Comparison of ENCODE assay signal across 11 cellular contexts in genomic region chr22:35739642-35740041, GRCh38. TPM values are rescaled to one million over a fixed set of nuclear protein-coding genes. Genes with fewer than 3 reads are reported as not detected.
DNase-seq lines count a peak whose midpoint lies in the region; ATAC-seq and TF ChIP-seq lines count a peak whose summit lies in the region.
"Had no signal": no experiment of that assay in that cellular context is flagged by ENCODE, and none has a peak within 500 bp of the region (broad histone marks: within the 10 kb centered on the region; RNA-seq: fewer than 3 reads in every experiment).

No MANE protein-coding gene starts in this region.

- ATAC-seq in CD4-positive, alpha-beta T cell (ENCODE audit: poor library complexity): no peak
- no peak for ATAC-seq in HG03159 (IDR thresholded peaks at IDR 0.05; ENCODE audit: unreplicated experiment)

- DNase-seq in CD4-positive, alpha-beta T cell: peak in 2 of 10 experiments; percentile 1 to 3
- DNase-seq in HFFc6 (no peak), choroid plexus epithelial cell (ENCODE audit: low read depth) (no peak), myocyte (ENCODE audit: low read depth) (peak; percentile 21)
- no peak for DNase-seq in activated CD4-positive, CD25-positive, alpha-beta regulatory T cell (lab: John Stamatoyannopoulos, UW)
- no peak for DNase-seq in stimulated activated CD4-positive, alpha-beta T cell treated with anti-CD3 and anti-CD28 coated beads, Interleukin-4, amount 100 ng/mL, for 4 hours
- DNase-seq in activated CD4-positive, CD25-positive, alpha-beta regulatory T cell treated with anti-CD3 and anti-CD28 coated beads, Interleukin-2, amount 50 U/mL, for 72 hours: no peak
- DNase-seq: MG63, ovary, SHP77 had no signal

- intact Hi-C loops in CD4-positive, alpha-beta T cell (cut with DNase I, micrococcal nuclease): loop anchor here in 1 of 2 experiments (1.0 kb wide), 1 partner anchor 110 kb away; no protein-coding TSS in a partner anchor

- no peak overlapping the region for H3K27ac Mint-ChIP-seq in CD4-positive, alpha-beta T cell
- H3K27ac Mint-ChIP-seq in HFFc6: no peak overlapping the region; the same call in 1 of the 2 replicates

- H3K9me3 Mint-ChIP-seq in CD4-positive, alpha-beta T cell: no peaks in the 10 kb centered on the region
- no peaks in the 10 kb centered on the region for H3K9me3 Mint-ChIP-seq in HFFc6

- POLR2A ChIA-PET in CD4-positive, alpha-beta T cell (lab: Charles Lee): no interaction called here

- H3K36me3 Mint-ChIP-seq in CD4-positive, alpha-beta T cell (ENCODE audit: low read depth): no peaks in the 10 kb centered on the region
- peaks cover 56% of the 10 kb centered on the region for H3K36me3 Mint-ChIP-seq in HFFc6 (ENCODE audit: low read depth)

- CTCF ChIA-PET in CD4-positive, alpha-beta T cell (lab: Charles Lee): no interaction called here

- H3K4me3 Mint-ChIP-seq in CD4-positive, alpha-beta T cell: no peak overlapping the region
- H3K4me3 Mint-ChIP-seq in HFFc6: no peak overlapping the region

- no peak overlapping the region for H3K27ac ChIP-seq in CD4-positive, alpha-beta T cell (ENCODE audit: low read depth, low read length)
- H3K27ac ChIP-seq: ovary had no signal

- no peaks in the 10 kb centered on the region for H3K27me3 Mint-ChIP-seq in CD4-positive, alpha-beta T cell
- H3K27me3 Mint-ChIP-seq in HFFc6 (ENCODE audit: insufficient read depth): peaks cover 13% of the 10 kb centered on the region

- H3K9me3 ChIP-seq in CD4-positive, alpha-beta T cell (ENCODE audit: control insufficient read depth, low read length): no peaks in the 10 kb centered on the region
- H3K9me3 ChIP-seq: MG63, ovary had no signal

- no peak overlapping the region for H3K4me3 ChIP-seq in choroid plexus epithelial cell (ENCODE audit: low read depth, low read length)
- H3K4me3 ChIP-seq: MG63, ovary had no signal

- TF ChIP-seq CTCF in CD4-positive, alpha-beta T cell (IDR thresholded peaks at IDR 0.05): peak; percentile 9
- TF ChIP-seq CTCF in HFFc6 (IDR thresholded peaks at IDR 0.05) (peak; percentile 56), choroid plexus epithelial cell (conservative IDR thresholded peaks at IDR 0.05; ENCODE audit: low read depth, low read length) (peak; percentile 44)

- H3K4me1 Mint-ChIP-seq in CD4-positive, alpha-beta T cell (ENCODE audit: low read depth): no peaks in the 10 kb centered on the region
- H3K4me1 Mint-ChIP-seq in HFFc6 (ENCODE audit: low read depth): peaks cover 51% of the 10 kb centered on the region

- no peaks in the 10 kb centered on the region for H3K27me3 ChIP-seq in CD4-positive, alpha-beta T cell (ENCODE audit: control insufficient read depth, insufficient read depth, low read length)
- H3K27me3 ChIP-seq: MG63, ovary had no signal

RNA-seq across cellular contexts. Expression of gene APOL5, which starts 22.0 kb away (rescaled TPM):
- total RNA-seq in CD4-positive, alpha-beta T cell: not detected
- not detected for total RNA-seq in HFFc6 (2021; fragmentation: NEBNext Ultra II Directional; extraction: Animal tissue kit (Norgen Biotek cat#: 25700))
- 1.1 and 1.6 TPM in 2 replicates for total RNA-seq in myocyte
- polyA plus RNA-seq in myocyte (2012): 1.7 TPM
- total RNA-seq: ovary had no signal
- polyA plus RNA-seq: ovary had no signal
